Comparison of ENCODE assay signal across 15 cellular contexts in the genomic region with DNA sequence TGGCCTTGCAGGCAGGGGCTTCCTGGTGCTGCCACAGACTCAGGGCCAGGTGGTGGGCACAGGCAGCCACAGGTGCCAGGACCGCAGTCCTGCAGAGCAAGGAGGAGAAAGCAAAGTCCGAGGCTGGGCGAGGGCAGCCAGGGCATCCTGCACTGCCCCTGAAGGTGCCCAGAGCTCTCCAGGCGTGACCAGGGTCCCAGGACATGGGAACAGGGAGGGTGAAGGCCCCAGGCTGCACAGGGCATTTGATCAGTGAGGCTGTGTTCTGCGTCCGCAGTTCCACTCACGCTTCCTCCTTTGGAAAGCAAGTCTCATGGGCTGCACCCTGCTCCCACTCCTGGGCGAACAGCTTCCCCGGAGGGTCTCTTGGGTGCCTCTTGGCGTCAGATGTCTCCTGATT. TPM values are rescaled to one million over a fixed set of nuclear protein-coding genes. Genes with fewer than 3 reads are reported as not detected.
DNase-seq lines count a peak whose midpoint lies in the region; ATAC-seq and TF ChIP-seq lines count a peak whose summit lies in the region.
"Had no signal": no experiment of that assay in that cellular context is flagged by ENCODE, and none has a peak within 500 bp of the region (broad histone marks: within the 10 kb centered on the region; RNA-seq: fewer than 3 reads in every experiment).

No MANE protein-coding gene starts in this region.

- H3F3A ChIP-seq in smooth muscle cell (ENCODE audit: low read depth) (no peaks in the 10 kb centered on the region), MM.1S (ENCODE audit: insufficient read depth, low read length) (no peaks in the 10 kb centered on the region)

- H3K4ac ChIP-seq in mesenchymal stem cell (ENCODE audit: low read depth in 1 of 2, low read length in 2 of 2): no peak overlapping the region

- H3K27me3 Mint-ChIP-seq in natural killer cell (ENCODE audit: low read depth in 2 of 2) (no peaks in the 10 kb centered on the region), WTC11 (ENCODE audit: low read depth) (no peaks in the 10 kb centered on the region)
- H3K27me3 Mint-ChIP-seq in natural killer cell treated with Interleukin-12 subunit alpha and Interleukin-12 subunit beta and Interleukin-15 and Interleukin-18, amount 100 ng/mL, for 72 hours: no peaks in the 10 kb centered on the region
- no peaks in the 10 kb centered on the region for H3K27me3 Mint-ChIP-seq in T-helper 2 cell treated with Interferon-gamma antibody and Interleukin-4, amounts not matched to agents 5 μg/mL and 100 μg/mL, for 36 hours (ENCODE audit: low read depth)
- H3K27me3 Mint-ChIP-seq: activated CD4-positive, alpha-beta T cell treated with anti-CD3 and anti-CD28 coated beads for 36 hours; brain had no signal

- peaks cover 32% of the 10 kb centered on the region for H3K79me1 ChIP-seq in mesenchymal stem cell (replicated peaks; ENCODE audit: low read length, poor library complexity, severe bottlenecking)

- ATAC-seq in natural killer cell (no peak), WTC11 (no peak)
- ATAC-seq in natural killer cell treated with Interleukin-12 subunit alpha and Interleukin-12 subunit beta and Interleukin-15 and Interleukin-18, amount 100 ng/mL, for 72 hours: no peak

- H3K36me3 Mint-ChIP-seq in natural killer cell (no peaks in the 10 kb centered on the region), WTC11 (no peaks in the 10 kb centered on the region)
- H3K36me3 Mint-ChIP-seq in natural killer cell treated with Interleukin-12 subunit alpha and Interleukin-12 subunit beta and Interleukin-15 and Interleukin-18, amount 100 ng/mL, for 72 hours: no peaks in the 10 kb centered on the region
- H3K36me3 Mint-ChIP-seq in T-helper 2 cell treated with Interferon-gamma antibody and Interleukin-4, amounts not matched to agents 5 μg/mL and 100 μg/mL, for 36 hours (ENCODE audit: low read depth): no peaks in the 10 kb centered on the region
- H3K36me3 Mint-ChIP-seq: brain had no signal

- H3K4me3 ChIP-seq in mesenchymal stem cell (ENCODE audit: insufficient read depth in 1 of 2, low read depth in 1 of 2, low read length in 2 of 2): no peak overlapping the region
- no peak overlapping the region for H3K4me3 ChIP-seq in smooth muscle cell
- no peak overlapping the region for H3K4me3 ChIP-seq in MM.1S (ENCODE audit: low read length)

- TF ChIP-seq CTCF in natural killer cell (IDR thresholded peaks at IDR 0.05) (no peak), WTC11 (IDR thresholded peaks at IDR 0.05) (no peak), smooth muscle cell (IDR thresholded peaks at IDR 0.05; ENCODE audit: borderline replicate concordance, insufficient read depth, poor library complexity, severe bottlenecking) (no peak), MM.1S (IDR thresholded peaks at IDR 0.05; ENCODE audit: low read length) (no peak)

- H3K9me3 ChIP-seq in mesenchymal stem cell (ENCODE audit: control insufficient read depth, low read length): no peaks in the 10 kb centered on the region
- no peaks in the 10 kb centered on the region for H3K9me3 ChIP-seq in smooth muscle cell (replicated peaks; ENCODE audit: low read depth)
- no peaks in the 10 kb centered on the region for H3K9me3 ChIP-seq in MM.1S (replicated peaks; ENCODE audit: insufficient read depth, low read length)

- H4K91ac ChIP-seq in mesenchymal stem cell (ENCODE audit: low read length): no peak overlapping the region

- WGBS in mesenchymal stem cell: 95% methylated on average over 10 of the region's 10 CpGs
- 91% methylated on average over 10 of the region's 10 CpGs for WGBS in smooth muscle cell (ENCODE audit: low lambda C conversion rate)

- H3K9me2 ChIP-seq in MM.1S (replicated peaks; ENCODE audit: insufficient read depth, low read length): no peaks in the 10 kb centered on the region

- H3K18ac ChIP-seq in mesenchymal stem cell (ENCODE audit: low read depth in 1 of 2, low read length in 2 of 2): no peak overlapping the region

- H3K4me1 Mint-ChIP-seq in natural killer cell (peaks cover 29 to 68% of the 10 kb centered on the region in 2 donors), WTC11 (no peaks in the 10 kb centered on the region)
- peaks cover 16 to 27% of the 10 kb centered on the region in 2 donors for H3K4me1 Mint-ChIP-seq in natural killer cell treated with Interleukin-12 subunit alpha and Interleukin-12 subunit beta and Interleukin-15 and Interleukin-18, amount 100 ng/mL, for 72 hours (ENCODE audit: low read depth in 2 of 2)
- peaks cover 30% of the 10 kb centered on the region for H3K4me1 Mint-ChIP-seq in T-helper 2 cell treated with Interferon-gamma antibody and Interleukin-4, amounts not matched to agents 5 μg/mL and 100 μg/mL, for 36 hours (ENCODE audit: low read depth)

- H3K9ac ChIP-seq in mesenchymal stem cell (ENCODE audit: low read length) (no peak overlapping the region), smooth muscle cell (ENCODE audit: low read depth) (no peak overlapping the region), MM.1S (ENCODE audit: low read length) (no peak overlapping the region)

- H3K27me3 ChIP-seq in mesenchymal stem cell (ENCODE audit: control insufficient read depth in 1 of 2, insufficient read depth in 1 of 2, low read length in 2 of 2) (peaks cover 0 to 3% of the 10 kb centered on the region in 2 experiments), smooth muscle cell (ENCODE audit: low read depth) (no peaks in the 10 kb centered on the region), MM.1S (replicated peaks; ENCODE audit: insufficient read depth, low read length) (peaks cover 9% of the 10 kb centered on the region; the same call in 1 of the 2 replicates)

- H2AFZ ChIP-seq in mesenchymal stem cell (ENCODE audit: low read depth, low read length): no peak overlapping the region
- H2AFZ ChIP-seq in smooth muscle cell (ENCODE audit: low read depth): no peak overlapping the region
- H2AFZ ChIP-seq in MM.1S (ENCODE audit: low read length): no peak overlapping the region

- H3K36me3 ChIP-seq in mesenchymal stem cell (ENCODE audit: control insufficient read depth in 1 of 2, insufficient read depth in 2 of 2, low read depth in 1 of 2, low read length in 2 of 2) (peaks cover 0 to 28% of the 10 kb centered on the region in 2 experiments), smooth muscle cell (ENCODE audit: low read depth) (no peaks in the 10 kb centered on the region), MM.1S (replicated peaks; ENCODE audit: insufficient read depth, low read length) (no peaks in the 10 kb centered on the region)

- no peak overlapping the region for H2AK5ac ChIP-seq in mesenchymal stem cell (ENCODE audit: low read length, severe bottlenecking)

- H3K14ac ChIP-seq in mesenchymal stem cell (ENCODE audit: low read length in 2 of 2): peak overlapping the region in 1 of 2 experiments; percentile 46

- no peak overlapping the region for H2BK120ac ChIP-seq in mesenchymal stem cell (ENCODE audit: low read depth, low read length)

- peak overlapping the region; percentile 25 for H3K4me3 Mint-ChIP-seq in natural killer cell
- no peak overlapping the region for H3K4me3 Mint-ChIP-seq in natural killer cell treated with Interleukin-12 subunit alpha and Interleukin-12 subunit beta and Interleukin-15 and Interleukin-18, amount 100 ng/mL, for 72 hours
- no peak overlapping the region for H3K4me3 Mint-ChIP-seq in WTC11
- no peak overlapping the region for H3K4me3 Mint-ChIP-seq in T-helper 2 cell treated with Interferon-gamma antibody and Interleukin-4, amounts not matched to agents 5 μg/mL and 100 μg/mL, for 36 hours
- H3K4me3 Mint-ChIP-seq: brain, neural crest cell had no signal

- intact Hi-C loops in natural killer cell (cut with micrococcal nuclease): no loop called here

- H3K4me2 ChIP-seq in mesenchymal stem cell (ENCODE audit: low read length, poor library complexity, severe bottlenecking): no peak overlapping the region
- no peak overlapping the region for H3K4me2 ChIP-seq in smooth muscle cell
- no peak overlapping the region for H3K4me2 ChIP-seq in MM.1S (ENCODE audit: low read depth, low read length)

- H4K20me1 ChIP-seq in smooth muscle cell (ENCODE audit: low read depth): no peaks in the 10 kb centered on the region
- no peaks in the 10 kb centered on the region for H4K20me1 ChIP-seq in MM.1S (ENCODE audit: insufficient read depth, low read length)

- H3K23ac ChIP-seq in mesenchymal stem cell (ENCODE audit: low read length in 2 of 2): peak overlapping the region in 1 of 2 experiments; percentile 28

- POLR2A ChIA-PET in WTC11 (lab: Charles Lee): no interaction called here

- no peak overlapping the region for H2BK5ac ChIP-seq in mesenchymal stem cell (ENCODE audit: low read depth, low read length, poor library complexity, severe bottlenecking)

- H3K27ac ChIP-seq in mesenchymal stem cell (ENCODE audit: low read length, poor library complexity, severe bottlenecking) (no peak overlapping the region), smooth muscle cell (ENCODE audit: low read depth) (no peak overlapping the region), MM.1S (ENCODE audit: low read length) (no peak overlapping the region)

- H3K9me3 Mint-ChIP-seq in natural killer cell (no peaks in the 10 kb centered on the region), WTC11 (no peaks in the 10 kb centered on the region)
- H3K9me3 Mint-ChIP-seq in natural killer cell treated with Interleukin-12 subunit alpha and Interleukin-12 subunit beta and Interleukin-15 and Interleukin-18, amount 100 ng/mL, for 72 hours: no peaks in the 10 kb centered on the region
- no peaks in the 10 kb centered on the region for H3K9me3 Mint-ChIP-seq in T-helper 2 cell treated with Interferon-gamma antibody and Interleukin-4, amounts not matched to agents 5 μg/mL and 100 μg/mL, for 36 hours
- H3K9me3 Mint-ChIP-seq: neural crest cell had no signal

- CTCF ChIA-PET in WTC11 (lab: Charles Lee): interaction anchor here (3.6 kb wide), 1 partner anchor 26 kb away, joined by 17 read pairs; no protein-coding TSS in a partner anchor

- H2BK15ac ChIP-seq in mesenchymal stem cell (ENCODE audit: low read depth, poor library complexity, severe bottlenecking): peak overlapping the region; percentile 37

- H2BK12ac ChIP-seq in mesenchymal stem cell (ENCODE audit: low read length in 2 of 2): no peak overlapping the region

- H3K79me2 ChIP-seq in smooth muscle cell (ENCODE audit: low read depth) (peaks cover 17% of the 10 kb centered on the region), MM.1S (ENCODE audit: low read length) (no peaks in the 10 kb centered on the region)

- DNase-seq in natural killer cell (no peak), WTC11 (ENCODE audit: low spot score) (no peak), mesenchymal stem cell (no peak), smooth muscle cell (lab: John Stamatoyannopoulos, UW; ENCODE audit: unreplicated experiment) (no peak), MM.1S (no peak), OCI-M2 (lab: John Stamatoyannopoulos, UW; ENCODE audit: unreplicated experiment) (no peak)
- DNase-seq in natural killer cell treated with Interleukin-12 subunit alpha and Interleukin-12 subunit beta and Interleukin-15 and Interleukin-18, amount 100 ng/mL, for 72 hours (ENCODE audit: low spot score): no peak
- no peak for DNase-seq in T-helper 2 cell treated with Interferon-gamma antibody and Interleukin-4, amounts not matched to agents 5 μg/mL and 100 μg/mL, for 36 hours (ENCODE audit: low spot score)
- DNase-seq: kidney glomerular epithelial cell, NCI-H1092 treated with DMSO at 0.1 percent for 48 hours, OCI-M1, SW 1271 had no signal

- peaks cover 65% of the 10 kb centered on the region for H3K4me1 ChIP-seq in mesenchymal stem cell (ENCODE audit: control insufficient read depth, insufficient read depth, low read depth, low read length)
- peaks cover 10% of the 10 kb centered on the region for H3K4me1 ChIP-seq in smooth muscle cell (ENCODE audit: low read depth)
- peaks cover 6% of the 10 kb centered on the region for H3K4me1 ChIP-seq in MM.1S (ENCODE audit: low read length)

- H3K27ac Mint-ChIP-seq in natural killer cell (peak overlapping the region in 1 of 2 donors; percentile 93), WTC11 (peak overlapping the region; percentile 23; the same call in 1 of the 2 replicates)
- peak overlapping the region in 1 of 2 donors; percentile 81 for H3K27ac Mint-ChIP-seq in natural killer cell treated with Interleukin-12 subunit alpha and Interleukin-12 subunit beta and Interleukin-15 and Interleukin-18, amount 100 ng/mL, for 72 hours
- no peak overlapping the region for H3K27ac Mint-ChIP-seq in T-helper 2 cell treated with Interferon-gamma antibody and Interleukin-4, amounts not matched to agents 5 μg/mL and 100 μg/mL, for 36 hours

- H4K8ac ChIP-seq in mesenchymal stem cell (ENCODE audit: low read length): peak overlapping the region; percentile 16

RNA-seq across cellular contexts. Expression of gene SH3TC1, which starts 3.0 kb away (rescaled TPM):
- total RNA-seq in natural killer cell: 10 to 100 TPM; 50.1 to 61.7 (median 54.9) TPM
- total RNA-seq in natural killer cell treated with Interleukin-12 subunit alpha and Interleukin-12 subunit beta and Interleukin-15 and Interleukin-18, amount 100 ng/mL, for 72 hours: 10 to 100 TPM in 1 of 2 donors, 1 to 10 TPM in 1; 6.4 to 15.5 TPM
- 0.42 to 0.64 TPM (median 0.55 TPM) in 3 replicates for total RNA-seq in WTC11 (2021)
- 8.0 TPM for polyA plus RNA-seq in mesenchymal stem cell (2013, experiment 1 of 2)
- polyA plus RNA-seq in mesenchymal stem cell (2013, experiment 2 of 2): 7.6 TPM
- total RNA-seq in smooth muscle cell: 7.8 TPM in 2 replicates
- 12.1 and 17.7 TPM in 2 replicates for polyA plus RNA-seq in smooth muscle cell

RNA-seq across cellular contexts. Expression of gene ABLIM2, which starts 43.5 kb away (rescaled TPM):
- total RNA-seq in natural killer cell (1 to 10 TPM in 2 of 3 donors, under 1 TPM in 1; 0.71 to 2.8 (median 1.3) TPM), WTC11 (2021) (2.6 to 3.9 TPM (median 2.8 TPM) in 3 replicates), smooth muscle cell (not detected in 2 replicates)
- total RNA-seq in natural killer cell treated with Interleukin-12 subunit alpha and Interleukin-12 subunit beta and Interleukin-15 and Interleukin-18, amount 100 ng/mL, for 72 hours: under 1 TPM; 0.24 to 0.25 TPM
- polyA plus RNA-seq in mesenchymal stem cell (2013, experiment 1 of 2): 0.06 TPM
- polyA plus RNA-seq in mesenchymal stem cell (2013, experiment 2 of 2): 0.04 TPM
- polyA plus RNA-seq in smooth muscle cell: 0.08 and 0.30 TPM in 2 replicates
